In genomic region chr7:77697535-77697831, GRCh38 we compare ENCODE assay signal across 8 cellular contexts. TPM values are rescaled to one million over a fixed set of nuclear protein-coding genes. Genes with fewer than 3 reads are reported as not detected.
DNase-seq lines count a peak whose midpoint lies in the region; ATAC-seq and TF ChIP-seq lines count a peak whose summit lies in the region.

No MANE protein-coding gene starts in this region.

- TF ChIP-seq RAD21 in SK-N-SH (IDR thresholded peaks at IDR 0.05; ENCODE audit: low read length): no peak

- peaks cover 32% of the 10 kb centered on the region for H4K20me1 ChIP-seq in SK-N-SH (ENCODE audit: insufficient read depth)

- peaks cover 15% of the 10 kb centered on the region for H3K36me3 Mint-ChIP-seq in endodermal cell (ENCODE audit: low read depth)
- peaks cover under 1 to 27% (median 6%) of the 10 kb centered on the region in 3 donors for H3K36me3 Mint-ChIP-seq in naive thymus-derived CD8-positive, alpha-beta T cell

- H3K9me3 ChIP-seq in SK-N-SH (no peaks in the 10 kb centered on the region), endodermal cell (ENCODE audit: control insufficient read depth, low read length) (no peaks in the 10 kb centered on the region)

- peak overlapping the region; percentile 81 for H3K4me2 ChIP-seq in SK-N-SH

- H3K9ac ChIP-seq in SK-N-SH (peak overlapping the region; percentile 85), endodermal cell (ENCODE audit: extremely low read depth, low read length, poor library complexity, severe bottlenecking) (peak overlapping the region; percentile 82)

- ATAC-seq in GM21723 (IDR thresholded peaks at IDR 0.05; ENCODE audit: unreplicated experiment): peak; percentile 22
- no peak for ATAC-seq in naive thymus-derived CD8-positive, alpha-beta T cell

- CTCF ChIA-PET in SK-N-SH (lab: Yijun Ruan, JAX): interaction anchor here (0.6 to 3.9 kb wide), 14 partner anchors 14 to 261 kb away, joined by 3 to 22 read pairs (median 4); partner anchors contain the start of genes PHTF2 and TMEM60

- no peaks in the 10 kb centered on the region for H3K27me3 Mint-ChIP-seq in endodermal cell (ENCODE audit: insufficient read depth)
- no peaks in the 10 kb centered on the region for H3K27me3 Mint-ChIP-seq in naive thymus-derived CD8-positive, alpha-beta T cell

- H3K4me3 ChIP-seq in SK-N-SH (ENCODE audit: low read depth in 2 of 2, low read length in 1 of 2) (peak overlapping the region; percentile 75 to 96), endodermal cell (ENCODE audit: low read length) (peak overlapping the region; percentile 92)

- DNase-seq in SK-N-SH (peak; percentile 64), endodermal cell (no peak), DMS 273 (lab: John Stamatoyannopoulos, UW; ENCODE audit: unreplicated experiment) (no peak), medulla oblongata (ENCODE audit: extremely low spot score) (no peak), NCI-H2227 treated with DMSO at 0.1 percent for 48 hours (lab: John Stamatoyannopoulos, UW) (no peak), COLO829 (ENCODE audit: low spot score) (no peak)
- peak in 3 of 10 donors; percentile 19 to 24 (median 19) for DNase-seq in naive thymus-derived CD8-positive, alpha-beta T cell

- TF ChIP-seq EP300 in SK-N-SH (IDR thresholded peaks at IDR 0.05; ENCODE audit: borderline replicate concordance in 1 of 2, low read depth in 1 of 2, low read length in 1 of 2): no peak

- H3F3A ChIP-seq in SK-N-SH (replicated peaks; ENCODE audit: insufficient read depth): peaks cover 13% of the 10 kb centered on the region

- H3K36me3 ChIP-seq in SK-N-SH (replicated peaks in 1 of 2; ENCODE audit: control insufficient read depth in 1 of 2, insufficient read depth in 2 of 2, low read length in 1 of 2): peaks cover 0 to 10% of the 10 kb centered on the region in 2 experiments
- H3K36me3 ChIP-seq in endodermal cell (ENCODE audit: control insufficient read depth, insufficient read depth, low read length): peaks cover 4% of the 10 kb centered on the region

- peaks cover 95% of the 10 kb centered on the region for H3K79me2 ChIP-seq in SK-N-SH (ENCODE audit: insufficient read depth)

- POLR2A ChIA-PET in SK-N-SH (lab: Yijun Ruan, JAX): interaction anchor here (1.0 to 2.5 kb wide), 3 partner anchors 11 to 101 kb away, joined by 3 to 11 read pairs (median 7); partner anchors contain the start of genes PHTF2 and TMEM60
- POLR2A ChIA-PET in naive thymus-derived CD8-positive, alpha-beta T cell (lab: Charles Lee): interaction anchor here (1.1 to 3.0 kb wide), 4 partner anchors 11 to 102 kb away, joined by 3 to 15 read pairs (median 8); partner anchors contain the start of genes PHTF2 and TMEM60

- WGBS in SK-N-SH (ENCODE audit: low lambda C conversion rate): under 1% methylated on average over 10 of the region's 10 CpGs
- WGBS in endodermal cell (ENCODE audit: insufficient coverage in 1 of 2, insufficient read length in 1 of 2), 2 experiments: 2 to 5% methylated on average over 10 of the region's 10 CpGs

- H3K27me3 ChIP-seq in SK-N-SH (ENCODE audit: insufficient read depth): no peaks in the 10 kb centered on the region
- H3K27me3 ChIP-seq in endodermal cell (ENCODE audit: control insufficient read depth, insufficient read depth, low read length, poor library complexity, severe bottlenecking): no peaks in the 10 kb centered on the region

- H3K4me3 Mint-ChIP-seq in endodermal cell: peak overlapping the region; percentile 98
- H3K4me3 Mint-ChIP-seq in naive thymus-derived CD8-positive, alpha-beta T cell: peak overlapping the region; percentile 90 to 99 (median 96)

- TF ChIP-seq CTCF in SK-N-SH (IDR thresholded peaks at IDR 0.05): no peak
- no peak for TF ChIP-seq CTCF in endodermal cell (conservative IDR thresholded peaks at IDR 0.05)

- H3K27ac Mint-ChIP-seq in endodermal cell: peak overlapping the region; percentile 92
- H3K27ac Mint-ChIP-seq in naive thymus-derived CD8-positive, alpha-beta T cell: peak overlapping the region; percentile 92 to 99 (median 94)

- peak overlapping the region; percentile 91 for H2AFZ ChIP-seq in SK-N-SH (ENCODE audit: low read depth)

- peak overlapping the region; percentile 85 to 91 for H3K27ac ChIP-seq in SK-N-SH (ENCODE audit: low read depth in 2 of 2, low read length in 1 of 2)
- no peak overlapping the region for H3K27ac ChIP-seq in endodermal cell (ENCODE audit: low read depth, low read length)

- peaks cover 32% of the 10 kb centered on the region for H3K4me1 Mint-ChIP-seq in endodermal cell
- H3K4me1 Mint-ChIP-seq in naive thymus-derived CD8-positive, alpha-beta T cell: peaks cover 15 to 72% (median 58%) of the 10 kb centered on the region in 4 donors

- no peaks in the 10 kb centered on the region for H3K9me3 Mint-ChIP-seq in endodermal cell
- H3K9me3 Mint-ChIP-seq in naive thymus-derived CD8-positive, alpha-beta T cell: peaks cover 0 to 3% (median 0%) of the 10 kb centered on the region in 9 donors

- H3K9me2 ChIP-seq in SK-N-SH: no peaks in the 10 kb centered on the region

- peaks cover 3 to 10% of the 10 kb centered on the region in 2 experiments; a peak in 3 of 4 replicates for H3K4me1 ChIP-seq in SK-N-SH (ENCODE audit: control insufficient read depth in 1 of 2, insufficient read depth in 2 of 2, low read depth in 1 of 2, low read length in 1 of 2)
- H3K4me1 ChIP-seq in endodermal cell (ENCODE audit: control insufficient read depth, insufficient read depth, low read length): peaks cover 2% of the 10 kb centered on the region

TF ChIP-seq in SK-N-SH, 30 proteins besides CTCF, POLR2A, EP300 and RAD21:
- TF ChIP-seq GABPA (IDR thresholded peaks at IDR 0.05; ENCODE audit: low read depth) (no peak), ZBTB33 (IDR thresholded peaks at IDR 0.05; ENCODE audit: borderline replicate concordance, low read depth) (no peak), NFIC (IDR thresholded peaks at IDR 0.05; ENCODE audit: borderline replicate concordance) (no peak), JUND (IDR thresholded peaks at IDR 0.05) (no peak), RXRA (IDR thresholded peaks at IDR 0.05; ENCODE audit: borderline replicate concordance, low read depth) (no peak), MAX (IDR thresholded peaks at IDR 0.05; ENCODE audit: low read depth) (no peak), TEAD4 (IDR thresholded peaks at IDR 0.05; ENCODE audit: borderline replicate concordance, insufficient read depth) (no peak), MXI1 (IDR thresholded peaks at IDR 0.05; ENCODE audit: low read depth, low read length) (no peak), USF1 (IDR thresholded peaks at IDR 0.05; ENCODE audit: borderline replicate concordance, low read depth) (no peak), GATA2 (CRISPR knock-in tag; IDR thresholded peaks at IDR 0.05) (no peak), POLR2AphosphoS5 (IDR thresholded peaks at IDR 0.05; ENCODE audit: low read depth, low read length) (no peak)

RNA-seq across cellular contexts. Expression of gene RSBN1L, which starts 1.2 kb away (rescaled TPM):
- polyA plus RNA-seq in SK-N-SH (2012; rRNA removed): 5.6 and 6.5 TPM in 2 replicates
- 7.5 and 8.8 TPM in 2 replicates for polyA plus RNA-seq in SK-N-SH (2012; cell fraction: cytosol; rRNA removed)
- 5.7 and 10.8 TPM in 2 replicates for polyA plus RNA-seq in SK-N-SH (2012; cell fraction: nucleus; rRNA removed)
- 10 to 100 TPM; 17.6 to 19.9 TPM for total RNA-seq in endodermal cell
- 18.2 TPM for polyA plus RNA-seq in endodermal cell (2013, experiment 1 of 2)
- 16.0 TPM for polyA plus RNA-seq in endodermal cell (2013, experiment 2 of 2)
- total RNA-seq in naive thymus-derived CD8-positive, alpha-beta T cell: 10 to 100 TPM; 44.2 to 47.9 TPM
- 1 to 10 TPM; 5.9 to 8.2 (median 6.2) TPM for polyA plus RNA-seq in naive thymus-derived CD8-positive, alpha-beta T cell
